1 cellular context compared by ENCODE assay signal in genomic region chr2:176115883-176116813, GRCh38.
TF ChIP-seq lines count a peak whose summit lies in the region.

HOXD10 (plus strand) TSS chr2:176116778; CDS start chr2:176116834, 56 bp downstream.

TF ChIP-seq in A549, 52 proteins besides CTCF, POLR2A, EP300 and RAD21 (continued from another document):
- TF ChIP-seq, protein P1, sequence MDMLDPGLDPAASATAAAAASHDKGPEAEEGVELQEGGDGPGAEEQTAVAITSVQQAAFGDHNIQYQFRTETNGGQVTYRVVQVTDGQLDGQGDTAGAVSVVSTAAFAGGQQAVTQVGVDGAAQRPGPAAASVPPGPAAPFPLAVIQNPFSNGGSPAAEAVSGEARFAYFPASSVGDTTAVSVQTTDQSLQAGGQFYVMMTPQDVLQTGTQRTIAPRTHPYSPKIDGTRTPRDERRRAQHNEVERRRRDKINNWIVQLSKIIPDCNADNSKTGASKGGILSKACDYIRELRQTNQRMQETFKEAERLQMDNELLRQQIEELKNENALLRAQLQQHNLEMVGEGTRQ (IDR thresholded peaks at IDR 0.05): peak; percentile 91
- TF ChIP-seq RNF2 (IDR thresholded peaks at IDR 0.05; ENCODE audit: borderline replicate concordance, low read depth): no peak
